In genomic region chrX:77342028-77342427, GRCh38 we compare ENCODE assay signal across 15 cellular contexts.
A peak's percentile ranks its signal among the peaks of the same experiment; 100 is the strongest.
DNase-seq lines count a peak whose midpoint lies in the region; ATAC-seq and TF ChIP-seq lines count a peak whose summit lies in the region.
"Had no signal": no experiment of that assay in that cellular context is flagged by ENCODE, and none has a peak within 500 bp of the region (broad histone marks: within the 10 kb centered on the region; RNA-seq: fewer than 3 reads in every experiment).

No MANE protein-coding gene starts in this region.

- H3K4me3 Mint-ChIP-seq in endodermal cell, result no peak overlapping the region
- H3K4me3 Mint-ChIP-seq in natural killer cell treated with Interleukin-12 subunit alpha and Interleukin-12 subunit beta and Interleukin-15 and Interleukin-18, amount 100 ng/mL, for 72 hours, result no peak overlapping the region
- H3K4me3 Mint-ChIP-seq: B cell; CD4-positive, alpha-beta T cell had no signal

- ATAC-seq in natural killer cell treated with Interleukin-12 subunit alpha and Interleukin-12 subunit beta and Interleukin-15 and Interleukin-18, amount 100 ng/mL, for 72 hours, result no peak
- ATAC-seq in GM21529 (IDR thresholded peaks at IDR 0.05; ENCODE audit: unreplicated experiment), result no peak

- no peak overlapping the region for H3K27ac Mint-ChIP-seq in endodermal cell
- no peak overlapping the region for H3K27ac Mint-ChIP-seq in natural killer cell treated with Interleukin-12 subunit alpha and Interleukin-12 subunit beta and Interleukin-15 and Interleukin-18, amount 100 ng/mL, for 72 hours
- H3K27ac Mint-ChIP-seq: B cell; CD4-positive, alpha-beta T cell had no signal

- no peaks in the 10 kb centered on the region for H3K36me3 ChIP-seq in endodermal cell (ENCODE audit: control insufficient read depth, insufficient read depth, low read length)

- H3K27me3 Mint-ChIP-seq in endodermal cell (ENCODE audit: insufficient read depth), result no peaks in the 10 kb centered on the region
- peaks cover 10 to 12% of the 10 kb centered on the region in 2 donors for H3K27me3 Mint-ChIP-seq in natural killer cell treated with Interleukin-12 subunit alpha and Interleukin-12 subunit beta and Interleukin-15 and Interleukin-18, amount 100 ng/mL, for 72 hours
- H3K27me3 Mint-ChIP-seq: B cell; CD4-positive, alpha-beta T cell had no signal

- H3K4me1 Mint-ChIP-seq in endodermal cell, result no peaks in the 10 kb centered on the region
- no peaks in the 10 kb centered on the region for H3K4me1 Mint-ChIP-seq in natural killer cell treated with Interleukin-12 subunit alpha and Interleukin-12 subunit beta and Interleukin-15 and Interleukin-18, amount 100 ng/mL, for 72 hours (ENCODE audit: low read depth in 2 of 2)
- H3K4me1 Mint-ChIP-seq: B cell had no signal

- WGBS in endodermal cell (ENCODE audit: insufficient coverage in 1 of 2, insufficient read length in 1 of 2), 2 experiments, result 36% methylated on average over 1 of the region's 1 CpG; no CpG with 5 or more reads in 1 of the 2 experiments

- no peak overlapping the region for H3K4me3 ChIP-seq in endodermal cell (ENCODE audit: low read length)
- H3K4me3 ChIP-seq: GM23248 had no signal

- H3K9me3 Mint-ChIP-seq in endodermal cell, result peaks cover 55% of the 10 kb centered on the region
- H3K9me3 Mint-ChIP-seq in natural killer cell treated with Interleukin-12 subunit alpha and Interleukin-12 subunit beta and Interleukin-15 and Interleukin-18, amount 100 ng/mL, for 72 hours, result no peaks in the 10 kb centered on the region
- H3K9me3 Mint-ChIP-seq: CD4-positive, alpha-beta T cell had no signal

- H3K36me3 Mint-ChIP-seq in endodermal cell (ENCODE audit: low read depth), result no peaks in the 10 kb centered on the region
- no peaks in the 10 kb centered on the region for H3K36me3 Mint-ChIP-seq in natural killer cell treated with Interleukin-12 subunit alpha and Interleukin-12 subunit beta and Interleukin-15 and Interleukin-18, amount 100 ng/mL, for 72 hours

- H3K27ac ChIP-seq in endodermal cell (ENCODE audit: low read depth, low read length), result no peak overlapping the region
- H3K27ac ChIP-seq: 22Rv1, GM23248, RWPE1 had no signal

- no peaks in the 10 kb centered on the region for H3K4me1 ChIP-seq in endodermal cell (ENCODE audit: control insufficient read depth, insufficient read depth, low read length)

- H3K9me3 ChIP-seq in endodermal cell (ENCODE audit: control insufficient read depth, low read length), result no peaks in the 10 kb centered on the region

- no peak overlapping the region for H3K9ac ChIP-seq in endodermal cell (ENCODE audit: extremely low read depth, low read length, poor library complexity, severe bottlenecking)
- H3K9ac ChIP-seq: GM23248 had no signal

- no peaks in the 10 kb centered on the region for H3K27me3 ChIP-seq in endodermal cell (ENCODE audit: control insufficient read depth, insufficient read depth, low read length, poor library complexity, severe bottlenecking)

- intact Hi-C loops in posterior cingulate gyrus (cut with DNase I), result no loop called here

- DNase-seq in DMS 273 (lab: John Stamatoyannopoulos, UW; ENCODE audit: unreplicated experiment) (peak; percentile 6), DMS 273 treated with DMSO at 0.1 percent for 48 hours (lab: John Stamatoyannopoulos, UW) (no peak), MV-4-11 (lab: John Stamatoyannopoulos, UW) (peak; percentile 12), endodermal cell (peak; percentile 57), myocyte (ENCODE audit: low read depth) (peak; percentile 88), posterior cingulate gyrus (no peak)
- no peak for DNase-seq in natural killer cell treated with Interleukin-12 subunit alpha and Interleukin-12 subunit beta and Interleukin-15 and Interleukin-18, amount 100 ng/mL, for 72 hours (ENCODE audit: low spot score)
- DNase-seq: CD4-positive, alpha-beta T cell; GM23248; NCI-H1417; NCI-H187 treated with DMSO at 0.1 percent for 48 hours had no signal

- TF ChIP-seq CTCF in endodermal cell (conservative IDR thresholded peaks at IDR 0.05), result no peak

Comparison
In these comparisons a context has a peak if more than half of its experiments do, and no peak if none do; other contexts are left out.
1. DNase-seq: peak in DMS 273 (single experiment), MV-4-11 (single experiment), endodermal cell (single experiment) and myocyte (single experiment); none in DMS 273 treated with DMSO at 0.1 percent for 48 hours (single experiment), posterior cingulate gyrus (0 of 10) and natural killer cell treated with Interleukin-12 subunit alpha and Interleukin-12 subunit beta and Interleukin-15 and Interleukin-18, amount 100 ng/mL, for 72 hours (single experiment).